In genomic region chr7:26508481-26508880, GRCh38 we compare ENCODE assay signal across 17 cellular contexts.
DNase-seq lines count a peak whose midpoint lies in the region; ATAC-seq and TF ChIP-seq lines count a peak whose summit lies in the region.
"Had no signal": no experiment of that assay in that cellular context is flagged by ENCODE, and none has a peak within 500 bp of the region (broad histone marks: within the 10 kb centered on the region; RNA-seq: fewer than 3 reads in every experiment).

No MANE protein-coding gene starts in this region.

- peak; percentile 72 for DNase-seq in G401 (ENCODE audit: low spot score)
- peak; percentile 15 for DNase-seq in NCI-H2171 (lab: John Stamatoyannopoulos, UW)
- DNase-seq in RWPE2 (ENCODE audit: low spot score) = no peak
- DNase-seq in upper lobe of right lung = no peak
- DNase-seq in stimulated activated effector memory CD8-positive, alpha-beta T cell treated with anti-CD3 and anti-CD28 coated beads, Interleukin-12 subunit alpha, Interleukin-12 subunit beta, amount 100 ng/mL, for 72 hours (ENCODE audit: low spot score in 2 of 2) = no peak
- DNase-seq: activated CD4-positive, alpha-beta T cell treated with anti-CD3 and anti-CD28 coated beads for 36 hours; activated CD8-positive, alpha-beta memory T cell treated with anti-CD3 and anti-CD28 coated beads, Interleukin-2, amount 50 U/mL, for 4 hours; activated gamma-delta T cell treated with Interleukin-2 at 50 U/mL for 16 hours; aorta; foreskin fibroblast; HFFc6; IMR-90; ovary; stimulated activated CD4-positive, alpha-beta T cell treated with anti-CD3 and anti-CD28 coated beads, Interleukin-4, amount 100 ng/mL, for 4 hours had no signal

- H3K9me3 ChIP-seq in RWPE2 (ENCODE audit: severe bottlenecking) = no peaks in the 10 kb centered on the region
- H3K9me3 ChIP-seq in upper lobe of right lung = no peaks in the 10 kb centered on the region
- H3K9me3 ChIP-seq: ovary had no signal

- no peaks in the 10 kb centered on the region for H3K4me1 ChIP-seq in RWPE2 (ENCODE audit: insufficient read depth, poor library complexity, severe bottlenecking)
- H3K4me1 ChIP-seq in upper lobe of right lung = no peaks in the 10 kb centered on the region

- H3K4me3 ChIP-seq in RWPE2 (ENCODE audit: severe bottlenecking) (no peak overlapping the region), upper lobe of right lung (no peak overlapping the region)
- H3K4me3 ChIP-seq: ovary had no signal

- TF ChIP-seq CTCF in RWPE2 (IDR thresholded peaks at IDR 0.05; ENCODE audit: poor library complexity, severe bottlenecking) = no peak
- TF ChIP-seq CTCF in nephron (IDR thresholded peaks at IDR 0.05; ENCODE audit: unreplicated experiment in 3 of 3) = no peak
- TF ChIP-seq CTCF in upper lobe of right lung (IDR thresholded peaks at IDR 0.05) = no peak

- H3K9me3 Mint-ChIP-seq in nephron = peaks cover 8% of the 10 kb centered on the region
- H3K9me3 Mint-ChIP-seq in stimulated activated effector memory CD8-positive, alpha-beta T cell treated with anti-CD3 and anti-CD28 coated beads, Interleukin-12 subunit alpha, Interleukin-12 subunit beta, amount 100 ng/mL, for 72 hours = no peaks in the 10 kb centered on the region

- in situ Hi-C loops in G401 (cut with HindIII; ENCODE audit: low sequenced_read_pairs) = no loop called here

- intact Hi-C loops in upper lobe of right lung (cut with DNase I) = no loop called here

- peaks cover 14% of the 10 kb centered on the region for H3K27me3 Mint-ChIP-seq in nephron (ENCODE audit: low read depth)

- H3K27me3 ChIP-seq in RWPE2 (ENCODE audit: insufficient read depth, poor library complexity, severe bottlenecking) (peaks cover 3% of the 10 kb centered on the region), upper lobe of right lung (no peaks in the 10 kb centered on the region)
- H3K27me3 ChIP-seq: ovary had no signal

- H3K27ac ChIP-seq in RWPE2 (ENCODE audit: poor library complexity, severe bottlenecking) (no peak overlapping the region), upper lobe of right lung (no peak overlapping the region)
- H3K27ac ChIP-seq: ovary had no signal

- peaks cover 4% of the 10 kb centered on the region for H3K36me3 Mint-ChIP-seq in nephron (ENCODE audit: low read depth)
- H3K36me3 Mint-ChIP-seq in stimulated activated effector memory CD8-positive, alpha-beta T cell treated with anti-CD3 and anti-CD28 coated beads, Interleukin-12 subunit alpha, Interleukin-12 subunit beta, amount 100 ng/mL, for 72 hours = no peaks in the 10 kb centered on the region

- H3K27ac Mint-ChIP-seq in nephron = peak overlapping the region in 2 of 3 experiments; percentile 28 to 35
- no peak overlapping the region for H3K27ac Mint-ChIP-seq in stimulated activated effector memory CD8-positive, alpha-beta T cell treated with anti-CD3 and anti-CD28 coated beads, Interleukin-12 subunit alpha, Interleukin-12 subunit beta, amount 100 ng/mL, for 72 hours
- H3K27ac Mint-ChIP-seq: activated CD4-positive, alpha-beta T cell treated with anti-CD3 and anti-CD28 coated beads for 36 hours; HFFc6 had no signal

- no peak overlapping the region for H3K4me3 Mint-ChIP-seq in nephron
- H3K4me3 Mint-ChIP-seq in stimulated activated effector memory CD8-positive, alpha-beta T cell treated with anti-CD3 and anti-CD28 coated beads, Interleukin-12 subunit alpha, Interleukin-12 subunit beta, amount 100 ng/mL, for 72 hours = no peak overlapping the region
- H3K4me3 Mint-ChIP-seq: activated CD4-positive, alpha-beta T cell treated with anti-CD3 and anti-CD28 coated beads for 36 hours; HFFc6 had no signal

- ATAC-seq in RWPE2 (ENCODE audit: low read depth) = peak; percentile 41; the same call in 1 of the 3 replicates
- no peak for ATAC-seq in upper lobe of right lung
- ATAC-seq in GM21423 (IDR thresholded peaks at IDR 0.05; ENCODE audit: unreplicated experiment) = no peak
- ATAC-seq in stimulated activated effector memory CD8-positive, alpha-beta T cell treated with anti-CD3 and anti-CD28 coated beads, Interleukin-12 subunit alpha, Interleukin-12 subunit beta, amount 100 ng/mL, for 72 hours = no peak
- ATAC-seq in GM18867 (IDR thresholded peaks at IDR 0.05; ENCODE audit: unreplicated experiment) = no peak
- ATAC-seq: activated CD4-positive, alpha-beta T cell treated with anti-CD3 and anti-CD28 coated beads for 36 hours had no signal

- H3K36me3 ChIP-seq in RWPE2 (ENCODE audit: low read depth) = no peaks in the 10 kb centered on the region
- H3K36me3 ChIP-seq in upper lobe of right lung = no peaks in the 10 kb centered on the region
- H3K36me3 ChIP-seq: ovary had no signal

- H3K4me1 Mint-ChIP-seq in nephron = peaks cover 9% of the 10 kb centered on the region
- H3K4me1 Mint-ChIP-seq in stimulated activated effector memory CD8-positive, alpha-beta T cell treated with anti-CD3 and anti-CD28 coated beads, Interleukin-12 subunit alpha, Interleukin-12 subunit beta, amount 100 ng/mL, for 72 hours = no peaks in the 10 kb centered on the region
- H3K4me1 Mint-ChIP-seq: activated CD4-positive, alpha-beta T cell treated with anti-CD3 and anti-CD28 coated beads for 36 hours had no signal

Comparison
In these comparisons a context has a peak if more than half of its experiments do, and no peak if none do; other contexts are left out.
1. DNase-seq: peak in G401 (single experiment) and NCI-H2171 (single experiment); none in RWPE2 (single experiment), upper lobe of right lung (single experiment) and stimulated activated effector memory CD8-positive, alpha-beta T cell treated with anti-CD3 and anti-CD28 coated beads, Interleukin-12 subunit alpha, Interleukin-12 subunit beta, amount 100 ng/mL, for 72 hours (0 of 2).